In genomic region chr10:102557569-102557968, GRCh38 we compare ENCODE assay signal across 15 cellular contexts. TPM values are rescaled to one million over a fixed set of nuclear protein-coding genes. Genes with fewer than 3 reads are reported as not detected.
DNase-seq lines count a peak whose midpoint lies in the region; ATAC-seq and TF ChIP-seq lines count a peak whose summit lies in the region.
"Had no signal": no experiment of that assay in that cellular context is flagged by ENCODE, and none has a peak within 500 bp of the region (broad histone marks: within the 10 kb centered on the region; RNA-seq: fewer than 3 reads in every experiment).

No MANE protein-coding gene starts in this region.

- POLR2A ChIA-PET in HEK293 (lab: Yijun Ruan, JAX): no interaction called here
- POLR2A ChIA-PET in WTC11 (lab: Charles Lee): no interaction called here

- H3K79me2 ChIP-seq in mammary epithelial cell (ENCODE audit: insufficient read depth, low read length): no peaks in the 10 kb centered on the region

- no peak overlapping the region for H3K27ac ChIP-seq in HEK293 (ENCODE audit: extremely low read depth, low read depth, low read length)
- H3K27ac ChIP-seq in upper lobe of right lung: no peak overlapping the region
- H3K27ac ChIP-seq in mammary epithelial cell (ENCODE audit: insufficient read depth, low read depth, low read length): no peak overlapping the region
- H3K27ac ChIP-seq: A549, BLaER1 had no signal

- H3K27me3 Mint-ChIP-seq in WTC11 (ENCODE audit: low read depth) (peaks cover 20% of the 10 kb centered on the region), progenitor cell of endocrine pancreas (no peaks in the 10 kb centered on the region)
- no peaks in the 10 kb centered on the region for H3K27me3 Mint-ChIP-seq in T-helper 2 cell treated with Interferon-gamma antibody and Interleukin-4, amounts not matched to agents 5 μg/mL and 100 μg/mL, for 36 hours (ENCODE audit: low read depth)
- H3K27me3 Mint-ChIP-seq: CD4-positive, alpha-beta memory T cell had no signal

- H3K27ac Mint-ChIP-seq in WTC11 (peak overlapping the region; percentile 41; the same call in 1 of the 2 replicates), progenitor cell of endocrine pancreas (no peak overlapping the region)
- H3K27ac Mint-ChIP-seq in T-helper 2 cell treated with Interferon-gamma antibody and Interleukin-4, amounts not matched to agents 5 μg/mL and 100 μg/mL, for 36 hours: no peak overlapping the region

- DNase-seq in WTC11 (ENCODE audit: low spot score) (no peak), left lobe of liver (ENCODE audit: low spot score) (no peak), upper lobe of right lung (peak; percentile 2), mammary epithelial cell (no peak), progenitor cell of endocrine pancreas (ENCODE audit: low spot score, unreplicated experiment) (no peak)
- DNase-seq in T-helper 2 cell treated with Interferon-gamma antibody and Interleukin-4, amounts not matched to agents 5 μg/mL and 100 μg/mL, for 36 hours (ENCODE audit: low spot score): no peak
- DNase-seq: CD4-positive, alpha-beta memory T cell; DMS153; DMS79; GDM1; H9 had no signal

- CTCF ChIA-PET in HEK293 (lab: Yijun Ruan, JAX): interaction anchor here (0.9 to 1.0 kb wide), 2 partner anchors 26 to 53 kb away, joined by 3 read pairs; no protein-coding TSS in a partner anchor
- CTCF ChIA-PET in WTC11 (lab: Charles Lee): no interaction called here
- CTCF ChIA-PET in mammary epithelial cell (lab: Charles Lee; ENCODE audit: low non-redundant PET): no interaction called here

- BruUV-seq in mammary epithelial cell (replicated peaks; lab: Mats Ljungman, UMichigan): no TSS peak

- H2AFZ ChIP-seq in mammary epithelial cell (ENCODE audit: low read depth, low read length): no peak overlapping the region

- H3K4me3 Mint-ChIP-seq in WTC11: no peak overlapping the region
- H3K4me3 Mint-ChIP-seq in T-helper 2 cell treated with Interferon-gamma antibody and Interleukin-4, amounts not matched to agents 5 μg/mL and 100 μg/mL, for 36 hours: no peak overlapping the region
- no peak overlapping the region for H3K4me3 Mint-ChIP-seq in progenitor cell of endocrine pancreas (ENCODE audit: low read depth)
- H3K4me3 Mint-ChIP-seq: CD14-positive monocyte; CD4-positive, alpha-beta memory T cell; H9 had no signal

- H3K9me3 Mint-ChIP-seq in WTC11: no peaks in the 10 kb centered on the region
- no peaks in the 10 kb centered on the region for H3K9me3 Mint-ChIP-seq in T-helper 2 cell treated with Interferon-gamma antibody and Interleukin-4, amounts not matched to agents 5 μg/mL and 100 μg/mL, for 36 hours
- no peaks in the 10 kb centered on the region for H3K9me3 Mint-ChIP-seq in progenitor cell of endocrine pancreas (ENCODE audit: low read depth)
- H3K9me3 Mint-ChIP-seq: CD4-positive, alpha-beta memory T cell; H9 had no signal

- no peaks in the 10 kb centered on the region for H4K20me1 ChIP-seq in mammary epithelial cell (ENCODE audit: insufficient read depth, low read length)

- H3K9me3 ChIP-seq in HEK293 (ENCODE audit: control insufficient read depth, insufficient read depth, low read depth, low read length) (no peaks in the 10 kb centered on the region), upper lobe of right lung (no peaks in the 10 kb centered on the region), mammary epithelial cell (replicated peaks; ENCODE audit: insufficient read depth, low read length) (no peaks in the 10 kb centered on the region)
- H3K9me3 ChIP-seq: A549, BLaER1 had no signal

- no peak overlapping the region for H3K9ac ChIP-seq in mammary epithelial cell (ENCODE audit: insufficient read depth, low read length)
- H3K9ac ChIP-seq: BLaER1 had no signal

- no peak overlapping the region for H3K4me3 ChIP-seq in HEK293 (ENCODE audit: low read depth, low read length)
- H3K4me3 ChIP-seq in upper lobe of right lung: no peak overlapping the region
- no peak overlapping the region for H3K4me3 ChIP-seq in mammary epithelial cell (replicated peaks in 1 of 3; ENCODE audit: insufficient read depth in 1 of 3, low read depth in 2 of 3, low read length in 3 of 3)
- H3K4me3 ChIP-seq: A549, BLaER1 had no signal

- H3K27me3 ChIP-seq in upper lobe of right lung (no peaks in the 10 kb centered on the region), mammary epithelial cell (ENCODE audit: insufficient read depth, low read length) (no peaks in the 10 kb centered on the region)
- H3K27me3 ChIP-seq: BLaER1 had no signal

- in situ Hi-C loops in mammary epithelial cell (cut with MboI; ENCODE audit: low sequenced_read_pairs in 2 of 2): no loop called here

- dilution Hi-C loops in mammary epithelial cell (cut with HindIII; ENCODE audit: low sequenced_read_pairs): no loop called here

- H3K4me2 ChIP-seq in mammary epithelial cell (ENCODE audit: insufficient read depth, low read depth, low read length): no peak overlapping the region
- H3K4me2 ChIP-seq: A549, BLaER1 had no signal

- ATAC-seq in WTC11 (no peak), left lobe of liver (peak; percentile 47), upper lobe of right lung (no peak)
- ATAC-seq: A549 had no signal

- H3K36me3 ChIP-seq in HEK293 (ENCODE audit: control insufficient read depth in 2 of 2, insufficient read depth in 1 of 2, low read length in 2 of 2) (peaks cover 0 to 1% of the 10 kb centered on the region in 2 experiments; a peak in 2 of 3 replicates), upper lobe of right lung (peaks cover under 1% of the 10 kb centered on the region), mammary epithelial cell (ENCODE audit: insufficient read depth, low read length) (no peaks in the 10 kb centered on the region)

- intact Hi-C loops in upper lobe of right lung (cut with DNase I): no loop called here
- intact Hi-C loops in mammary epithelial cell (cut with micrococcal nuclease): no loop called here

- no peaks in the 10 kb centered on the region for H3K4me1 Mint-ChIP-seq in WTC11
- peaks cover 2% of the 10 kb centered on the region for H3K4me1 Mint-ChIP-seq in T-helper 2 cell treated with Interferon-gamma antibody and Interleukin-4, amounts not matched to agents 5 μg/mL and 100 μg/mL, for 36 hours (ENCODE audit: low read depth)
- no peaks in the 10 kb centered on the region for H3K4me1 Mint-ChIP-seq in progenitor cell of endocrine pancreas (ENCODE audit: low read depth)
- H3K4me1 Mint-ChIP-seq: H9 had no signal

- H3K4me1 ChIP-seq in HEK293 (ENCODE audit: control insufficient read depth, insufficient read depth, low read length) (no peaks in the 10 kb centered on the region), upper lobe of right lung (no peaks in the 10 kb centered on the region), mammary epithelial cell (ENCODE audit: insufficient read depth, low read length) (peaks cover 13% of the 10 kb centered on the region)
- H3K4me1 ChIP-seq: A549, BLaER1 had no signal

- WGBS in mammary epithelial cell (ENCODE audit: low coverage, missing lambda C conversion rate): 100% methylated on average over 2 of the region's 2 CpGs

- H3K36me3 Mint-ChIP-seq in WTC11 (no peaks in the 10 kb centered on the region), progenitor cell of endocrine pancreas (ENCODE audit: insufficient read depth) (peaks cover 1% of the 10 kb centered on the region)
- H3K36me3 Mint-ChIP-seq in T-helper 2 cell treated with Interferon-gamma antibody and Interleukin-4, amounts not matched to agents 5 μg/mL and 100 μg/mL, for 36 hours (ENCODE audit: low read depth): peaks cover 3% of the 10 kb centered on the region

- TF ChIP-seq CTCF in HEK293 (tag by site-specific recombination; IDR thresholded peaks at IDR 0.05) (no peak), WTC11 (IDR thresholded peaks at IDR 0.05) (no peak), upper lobe of right lung (IDR thresholded peaks at IDR 0.05) (no peak), mammary epithelial cell (conservative IDR thresholded peaks at IDR 0.05 in 1 of 2, IDR thresholded peaks at IDR 0.05 in 1 of 2; ENCODE audit: extremely low read depth in 1 of 2, insufficient read depth in 1 of 2, low read depth in 1 of 2, low read length in 2 of 2) (no peak), progenitor cell of endocrine pancreas (IDR thresholded peaks at IDR 0.05; ENCODE audit: unreplicated experiment) (no peak)

TF ChIP-seq in HEK293, 187 proteins besides CTCF, POLR2A, EP300 and RAD21:
- 0 out of 2 replicates have a peak, but pooled peaks have one; percentile 5 for TF ChIP-seq ZNF140 (tag by site-specific recombination; IDR thresholded peaks at IDR 0.05)
- TF ChIP-seq ZNF600 (tag by site-specific recombination; IDR thresholded peaks at IDR 0.05): peak; percentile 42; the same call in 1 of the 2 replicates
- TF ChIP-seq ZNF132 (tag by site-specific recombination; IDR thresholded peaks at IDR 0.05; ENCODE audit: borderline replicate concordance): no peak

TF ChIP-seq in WTC11, 78 proteins besides CTCF, POLR2A, EP300 and RAD21:
- TF ChIP-seq NFYB (CRISPR knock-in tag; conservative IDR thresholded peaks at IDR 0.05; ENCODE audit: low read depth): no peak

RNA-seq across cellular contexts. Expression of gene SUFU, which starts 53.8 kb away (rescaled TPM):
- total RNA-seq in WTC11 (2021) (11.6 to 13.1 TPM (median 12.8 TPM) in 3 replicates), left lobe of liver (6.8 TPM), upper lobe of right lung (13.5 TPM), mammary epithelial cell (1 to 10 TPM; 2.5 to 9.2 TPM), progenitor cell of endocrine pancreas (23.0 and 25.8 TPM in 2 replicates)
- 4.9 TPM for polyA plus RNA-seq in mammary epithelial cell
- polyA minus RNA-seq in mammary epithelial cell: 14.9 TPM

RNA-seq across cellular contexts. Expression of gene ACTR1A, which starts 55.1 kb away (rescaled TPM):
- 93.3 to 94.6 TPM (median 93.6 TPM) in 3 replicates for total RNA-seq in WTC11 (2021)
- total RNA-seq in left lobe of liver: 25.5 TPM
- 92.5 TPM for total RNA-seq in upper lobe of right lung
- total RNA-seq in mammary epithelial cell: 100 to 1,000 TPM; 111 to 138 TPM
- polyA plus RNA-seq in mammary epithelial cell: 121 TPM
- 145 TPM for polyA minus RNA-seq in mammary epithelial cell
- 87.2 and 104 TPM in 2 replicates for total RNA-seq in progenitor cell of endocrine pancreas
